Comparison of ENCODE assay signal across 9 cellular contexts in the genomic region with DNA sequence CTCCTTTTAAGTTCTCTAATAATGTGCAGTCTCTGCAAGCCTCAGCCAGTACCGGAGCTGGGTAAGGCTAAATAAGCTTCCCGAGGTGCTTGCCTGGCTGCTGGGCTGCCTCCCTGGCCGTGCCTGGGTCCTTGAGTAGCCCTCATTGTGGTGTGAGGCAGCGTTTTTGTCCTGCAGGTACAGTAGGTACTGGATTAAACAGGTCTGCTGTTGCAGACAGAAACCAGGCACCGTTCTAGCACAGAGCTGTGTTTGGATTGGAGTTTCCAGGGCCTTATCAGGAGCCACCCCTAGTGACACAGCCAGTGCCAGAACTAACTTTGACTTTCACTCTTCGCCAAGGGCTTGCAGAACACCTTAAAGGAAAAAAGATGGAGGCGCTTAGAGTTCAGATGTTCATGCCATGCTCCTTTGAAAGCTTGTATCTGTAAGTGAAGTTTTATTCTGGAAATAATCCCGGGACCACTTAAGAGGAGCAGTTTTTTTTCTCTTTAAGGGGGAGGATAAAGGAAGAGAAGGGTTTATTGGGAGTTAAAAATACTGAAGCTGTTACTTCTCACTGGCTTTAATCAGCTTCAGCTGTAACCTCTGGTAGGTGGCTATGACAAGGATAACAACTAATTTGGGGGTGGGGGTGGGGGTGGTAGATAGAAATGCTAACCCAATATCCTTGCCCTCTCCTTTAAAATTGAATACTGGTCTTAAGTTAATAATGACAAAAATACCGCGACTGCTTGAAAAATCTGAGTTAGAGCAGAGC.
A peak's percentile ranks its signal among the peaks of the same experiment; 100 is the strongest.
DNase-seq lines count a peak whose midpoint lies in the region; ATAC-seq, FAIRE-seq and TF ChIP-seq lines count a peak whose summit lies in the region.
"Had no signal": no experiment of that assay in that cellular context is flagged by ENCODE, and none has a peak within 500 bp of the region (broad histone marks: within the 10 kb centered on the region; RNA-seq: fewer than 3 reads in every experiment).

No MANE protein-coding gene starts in this region.

- no peaks in the 10 kb centered on the region for H3K9me3 Mint-ChIP-seq in endodermal cell
- no peaks in the 10 kb centered on the region for H3K9me3 Mint-ChIP-seq in activated CD4-positive, alpha-beta T cell treated with anti-CD3 and anti-CD28 coated beads, Interleukin-2, amount 10 ng/mL, durations not matched to agents 7 days and 5 days

- H3K4me3 ChIP-seq in endodermal cell (ENCODE audit: low read length) (no peak overlapping the region), subcutaneous abdominal adipose tissue (ENCODE audit: low read depth in 1 of 5, low read length in 5 of 5) (peak overlapping the region in 3 of 5 donors; percentile 13 to 54 (median 30))

- POLR2A ChIA-PET in activated CD4-positive, alpha-beta T cell treated with anti-CD3 and anti-CD28 coated beads, Interleukin-2, amount 10 ng/mL, durations not matched to agents 7 days and 5 days (lab: Charles Lee): no interaction called here

- no peak overlapping the region for H3K9ac ChIP-seq in endodermal cell (ENCODE audit: extremely low read depth, low read length, poor library complexity, severe bottlenecking)
- H3K9ac ChIP-seq in subcutaneous abdominal adipose tissue (ENCODE audit: low read length in 5 of 5): peak overlapping the region in 1 of 5 donors; percentile 24

- H3K4me1 Mint-ChIP-seq in endodermal cell: peaks cover 16% of the 10 kb centered on the region
- no peaks in the 10 kb centered on the region for H3K4me1 Mint-ChIP-seq in activated CD4-positive, alpha-beta T cell treated with anti-CD3 and anti-CD28 coated beads, Interleukin-2, amount 10 ng/mL, durations not matched to agents 7 days and 5 days

- no peaks in the 10 kb centered on the region for H3K9me3 ChIP-seq in endodermal cell (ENCODE audit: control insufficient read depth, low read length)
- H3K9me3 ChIP-seq in subcutaneous abdominal adipose tissue (ENCODE audit: control insufficient read depth in 5 of 5, low read length in 5 of 5): no peaks in the 10 kb centered on the region

- peak; percentile 54 for FAIRE-seq in HTR-8/SVneo (lab: Jason Lieb, UNC)
- FAIRE-seq: TTC549 had no signal

- H3K4me1 ChIP-seq in endodermal cell (ENCODE audit: control insufficient read depth, insufficient read depth, low read length): peaks cover 8% of the 10 kb centered on the region
- peaks cover 0 to 45% (median 21%) of the 10 kb centered on the region in 5 donors for H3K4me1 ChIP-seq in subcutaneous abdominal adipose tissue (ENCODE audit: control insufficient read depth in 5 of 5, insufficient read depth in 5 of 5, low read length in 5 of 5)

- no peak overlapping the region for H3K27ac Mint-ChIP-seq in endodermal cell
- H3K27ac Mint-ChIP-seq in activated CD4-positive, alpha-beta T cell treated with anti-CD3 and anti-CD28 coated beads, Interleukin-2, amount 10 ng/mL, durations not matched to agents 7 days and 5 days: no peak overlapping the region

- H3K27me3 ChIP-seq in endodermal cell (ENCODE audit: control insufficient read depth, insufficient read depth, low read length, poor library complexity, severe bottlenecking): peaks cover 45% of the 10 kb centered on the region
- H3K27me3 ChIP-seq in subcutaneous abdominal adipose tissue (ENCODE audit: control insufficient read depth in 5 of 5, insufficient read depth in 4 of 5, low read length in 5 of 5): no peaks in the 10 kb centered on the region

- DNase-seq in HTR-8/SVneo (ENCODE audit: insufficient read length, low spot score) (no peak), endodermal cell (peak; percentile 57), left lobe of liver (ENCODE audit: low spot score) (peak; percentile 73), SHP77 (lab: John Stamatoyannopoulos, UW) (no peak), NCI-H526 treated with DMSO at 0.1 percent for 48 hours (lab: John Stamatoyannopoulos, UW) (no peak)
- no peak for DNase-seq in activated CD8-positive, alpha-beta memory T cell treated with anti-CD3 and anti-CD28 coated beads for 24 hours
- DNase-seq in activated CD4-positive, alpha-beta T cell treated with anti-CD3 and anti-CD28 coated beads, Interleukin-2, amount 10 ng/mL, durations not matched to agents 7 days and 5 days: no peak

- ATAC-seq in left lobe of liver: peak; percentile 99

- 78 to 82% methylated on average over 9 to 10 of the region's 10 CpGs for WGBS in endodermal cell (ENCODE audit: insufficient coverage in 1 of 2, insufficient read length in 1 of 2), 2 experiments

- peaks cover 23% of the 10 kb centered on the region for H3K27me3 Mint-ChIP-seq in endodermal cell (ENCODE audit: insufficient read depth)
- no peaks in the 10 kb centered on the region for H3K27me3 Mint-ChIP-seq in activated CD4-positive, alpha-beta T cell treated with anti-CD3 and anti-CD28 coated beads, Interleukin-2, amount 10 ng/mL, durations not matched to agents 7 days and 5 days

- H3K36me3 Mint-ChIP-seq in endodermal cell (ENCODE audit: low read depth): no peaks in the 10 kb centered on the region
- no peaks in the 10 kb centered on the region for H3K36me3 Mint-ChIP-seq in activated CD4-positive, alpha-beta T cell treated with anti-CD3 and anti-CD28 coated beads, Interleukin-2, amount 10 ng/mL, durations not matched to agents 7 days and 5 days (ENCODE audit: low read depth)

- H3K36me3 ChIP-seq in endodermal cell (ENCODE audit: control insufficient read depth, insufficient read depth, low read length) (no peaks in the 10 kb centered on the region), subcutaneous abdominal adipose tissue (ENCODE audit: control insufficient read depth in 5 of 5, insufficient read depth in 5 of 5, low read length in 5 of 5) (no peaks in the 10 kb centered on the region)

- CTCF ChIA-PET in activated CD4-positive, alpha-beta T cell treated with anti-CD3 and anti-CD28 coated beads, Interleukin-2, amount 10 ng/mL, durations not matched to agents 7 days and 5 days (lab: Charles Lee): interaction anchor here (0.6 to 1.4 kb wide), 2 partner anchors 11 to 173 kb away, joined by 3 read pairs; no protein-coding TSS in a partner anchor

- H3K27ac ChIP-seq in endodermal cell (ENCODE audit: low read depth, low read length): no peak overlapping the region
- no peak overlapping the region for H3K27ac ChIP-seq in subcutaneous abdominal adipose tissue (ENCODE audit: low read depth, low read length)

- H3K4me3 Mint-ChIP-seq in endodermal cell: no peak overlapping the region
- H3K4me3 Mint-ChIP-seq in activated CD4-positive, alpha-beta T cell treated with anti-CD3 and anti-CD28 coated beads, Interleukin-2, amount 10 ng/mL, durations not matched to agents 7 days and 5 days: no peak overlapping the region

- no peak for TF ChIP-seq CTCF in endodermal cell (conservative IDR thresholded peaks at IDR 0.05)

Comparison
In these comparisons a context has a peak if more than half of its experiments do, and no peak if none do; other contexts are left out.
1. DNase-seq: peak in endodermal cell (single experiment) and left lobe of liver (single experiment); none in HTR-8/SVneo (single experiment), SHP77 (0 of 2), NCI-H526 treated with DMSO at 0.1 percent for 48 hours (single experiment), activated CD8-positive, alpha-beta memory T cell treated with anti-CD3 and anti-CD28 coated beads for 24 hours (single experiment) and activated CD4-positive, alpha-beta T cell treated with anti-CD3 and anti-CD28 coated beads, Interleukin-2, amount 10 ng/mL, durations not matched to agents 7 days and 5 days (single experiment).